16 cellular contexts compared by ENCODE assay signal in genomic region chr15:48642795-48643194, GRCh38. TPM values are rescaled to one million over a fixed set of nuclear protein-coding genes. Genes with fewer than 3 reads are reported as not detected.
DNase-seq lines count a peak whose midpoint lies in the region; ATAC-seq and TF ChIP-seq lines count a peak whose summit lies in the region.
"Had no signal": no experiment of that assay in that cellular context is flagged by ENCODE, and none has a peak within 500 bp of the region (broad histone marks: within the 10 kb centered on the region; RNA-seq: fewer than 3 reads in every experiment).

No MANE protein-coding gene starts in this region.

- CTCF ChIA-PET in BJ (lab: Yijun Ruan, JAX): no interaction called here

- H3K36me3 Mint-ChIP-seq in activated T-helper 2 cell treated with anti-CD3 and anti-CD28 coated beads, Interferon-gamma antibody, Interleukin-2, Interleukin-4, amounts not matched to agents 10 μg/mL and 5 μg/mL and 100 μg/mL, durations not matched to agents 14 hours and 24 hours and 36 hours (ENCODE audit: low read depth): no peaks in the 10 kb centered on the region
- H3K36me3 Mint-ChIP-seq: WTC11 had no signal

- H3K4me3 Mint-ChIP-seq in activated T-helper 2 cell treated with anti-CD3 and anti-CD28 coated beads, Interferon-gamma antibody, Interleukin-2, Interleukin-4, amounts not matched to agents 10 μg/mL and 5 μg/mL and 100 μg/mL, durations not matched to agents 14 hours and 24 hours and 36 hours (ENCODE audit: low read depth): no peak overlapping the region
- H3K4me3 Mint-ChIP-seq: activated T-helper 1 cell treated with anti-CD3 and anti-CD28 coated beads, Interleukin-12 subunit alpha, Interleukin-12 subunit beta, Interleukin-2, Interleukin-4 antibody, amounts not matched to agents 30 ng/mL and 10 ng/mL and 1 ng/mL, durations not matched to agents 14 hours and 24 hours and 36 hours had no signal

- no peaks in the 10 kb centered on the region for H3K9me3 Mint-ChIP-seq in activated T-helper 2 cell treated with anti-CD3 and anti-CD28 coated beads, Interferon-gamma antibody, Interleukin-2, Interleukin-4, amounts not matched to agents 10 μg/mL and 5 μg/mL and 100 μg/mL, durations not matched to agents 14 hours and 24 hours and 36 hours
- H3K9me3 Mint-ChIP-seq: activated T-helper 1 cell treated with anti-CD3 and anti-CD28 coated beads, Interleukin-12 subunit alpha, Interleukin-12 subunit beta, Interleukin-2, Interleukin-4 antibody, amounts not matched to agents 30 ng/mL and 10 ng/mL and 1 ng/mL, durations not matched to agents 14 hours and 24 hours and 36 hours; WTC11 had no signal

- H3K9ac ChIP-seq in skeletal muscle tissue (ENCODE audit: low read depth in 1 of 3, low read length in 3 of 3): peak overlapping the region in 1 of 3 donors; percentile 27

- no peak for TF ChIP-seq EP300 in gastroesophageal sphincter (IDR thresholded peaks at IDR 0.05)

- no peaks in the 10 kb centered on the region for H3K27me3 ChIP-seq in BJ (ENCODE audit: control insufficient read depth, insufficient read depth, low read length)
- H3K27me3 ChIP-seq in gastroesophageal sphincter: no peaks in the 10 kb centered on the region
- H3K27me3 ChIP-seq in skeletal muscle tissue (ENCODE audit: control insufficient read depth in 3 of 3, insufficient read depth in 3 of 3, low read length in 3 of 3): peaks cover 5 to 14% (median 11%) of the 10 kb centered on the region in 3 donors

- no peak for TF ChIP-seq POLR2A in gastroesophageal sphincter (IDR thresholded peaks at IDR 0.05)

- DNase-seq in BJ (ENCODE audit: low read depth): no peak
- no peak for DNase-seq in GDM1 (lab: John Stamatoyannopoulos, UW)
- DNase-seq in activated T-helper 2 cell treated with anti-CD3 and anti-CD28 coated beads, Interferon-gamma antibody, Interleukin-2, Interleukin-4, amounts not matched to agents 10 μg/mL and 5 μg/mL and 100 μg/mL, durations not matched to agents 14 hours and 24 hours and 36 hours (ENCODE audit: low spot score): no peak
- DNase-seq in activated T-cell treated with anti-CD3 and anti-CD28 coated beads for 4 hours: no peak
- DNase-seq in NCI-H446 (lab: John Stamatoyannopoulos, UW): no peak
- DNase-seq: caudate nucleus, NCI-H524, SHP77 treated with DMSO at 0.1 percent for 48 hours had no signal

- peaks cover 6% of the 10 kb centered on the region for H3K4me1 Mint-ChIP-seq in activated T-helper 2 cell treated with anti-CD3 and anti-CD28 coated beads, Interferon-gamma antibody, Interleukin-2, Interleukin-4, amounts not matched to agents 10 μg/mL and 5 μg/mL and 100 μg/mL, durations not matched to agents 14 hours and 24 hours and 36 hours (ENCODE audit: low read depth)

- H3K9me3 ChIP-seq in gastroesophageal sphincter (no peaks in the 10 kb centered on the region), skeletal muscle tissue (ENCODE audit: control insufficient read depth in 3 of 3, low read length in 3 of 3) (no peaks in the 10 kb centered on the region)

- H3K4me3 ChIP-seq in BJ (ENCODE audit: low read depth, low read length): peak overlapping the region; percentile 66
- peak overlapping the region; percentile 67 to 84 for H3K4me3 ChIP-seq in gastroesophageal sphincter
- H3K4me3 ChIP-seq in skeletal muscle tissue (ENCODE audit: low read length in 3 of 3): peak overlapping the region in 2 of 3 donors; percentile 35 to 82

- no peak for ATAC-seq in gastroesophageal sphincter
- ATAC-seq: foreskin keratinocyte, left lobe of liver, WTC11 had no signal

- intact Hi-C loops in activated T-helper 2 cell treated with anti-CD3 and anti-CD28 coated beads, Interferon-gamma antibody, Interleukin-2, Interleukin-4, amounts not matched to agents 10 μg/mL and 5 μg/mL and 100 μg/mL, durations not matched to agents 14 hours and 24 hours and 36 hours (cut with micrococcal nuclease): no loop called here

- H3K4me1 ChIP-seq in gastroesophageal sphincter (peaks cover 7 to 73% (median 18%) of the 10 kb centered on the region in 3 donors), skeletal muscle tissue (ENCODE audit: control insufficient read depth in 3 of 3, insufficient read depth in 3 of 3, low read length in 3 of 3) (peaks cover 4 to 8% (median 7%) of the 10 kb centered on the region in 3 donors)

- H3K27ac Mint-ChIP-seq in activated T-helper 2 cell treated with anti-CD3 and anti-CD28 coated beads, Interferon-gamma antibody, Interleukin-2, Interleukin-4, amounts not matched to agents 10 μg/mL and 5 μg/mL and 100 μg/mL, durations not matched to agents 14 hours and 24 hours and 36 hours: no peak overlapping the region
- H3K27ac Mint-ChIP-seq: activated T-helper 1 cell treated with anti-CD3 and anti-CD28 coated beads, Interleukin-12 subunit alpha, Interleukin-12 subunit beta, Interleukin-2, Interleukin-4 antibody, amounts not matched to agents 30 ng/mL and 10 ng/mL and 1 ng/mL, durations not matched to agents 14 hours and 24 hours and 36 hours; WTC11 had no signal

- H3K27me3 Mint-ChIP-seq in activated T-helper 2 cell treated with anti-CD3 and anti-CD28 coated beads, Interferon-gamma antibody, Interleukin-2, Interleukin-4, amounts not matched to agents 10 μg/mL and 5 μg/mL and 100 μg/mL, durations not matched to agents 14 hours and 24 hours and 36 hours (ENCODE audit: low read depth): peaks cover 40% of the 10 kb centered on the region

- no peaks in the 10 kb centered on the region for H3K36me3 ChIP-seq in BJ (ENCODE audit: control insufficient read depth, insufficient read depth, low read length)
- H3K36me3 ChIP-seq in gastroesophageal sphincter: no peaks in the 10 kb centered on the region
- no peaks in the 10 kb centered on the region for H3K36me3 ChIP-seq in skeletal muscle tissue (ENCODE audit: control insufficient read depth in 3 of 3, insufficient read depth in 3 of 3, low read length in 3 of 3)

- 11% methylated on average over 1 of the region's 1 CpG; no CpG with 5 or more reads in 1 of the 2 donors for WGBS in gastroesophageal sphincter (ENCODE audit: low coverage in 1 of 2), 2 donors

- peak overlapping the region; percentile 51 for H3K27ac ChIP-seq in VCaP
- H3K27ac ChIP-seq in gastroesophageal sphincter: peak overlapping the region; percentile 83 to 98 (median 96)
- no peak overlapping the region for H3K27ac ChIP-seq in skeletal muscle tissue (ENCODE audit: low read depth, low read length)
- H3K27ac ChIP-seq: C4-2B, foreskin keratinocyte had no signal

- no peak for TF ChIP-seq CTCF in BJ (IDR thresholded peaks at IDR 0.05; ENCODE audit: insufficient read depth, low read depth, low read length)
- TF ChIP-seq CTCF in VCaP (conservative IDR thresholded peaks at IDR 0.05): no peak
- no peak for TF ChIP-seq CTCF in gastroesophageal sphincter (IDR thresholded peaks at IDR 0.05)

- POLR2A ChIA-PET in BJ (lab: Charles Lee): no interaction called here

RNA-seq across cellular contexts. Expression of gene FBN1, which starts 2.7 kb away (rescaled TPM):
- polyA plus RNA-seq in BJ (2011; rRNA removed): 565 and 572 TPM in 2 replicates
- polyA minus RNA-seq in BJ (2011; rRNA and poly(A)+ RNA removed): 644 and 710 TPM in 2 replicates
- total RNA-seq in gastroesophageal sphincter (100 to 1,000 TPM; 153 to 266 (median 203) TPM), skeletal muscle tissue (439 TPM)
- total RNA-seq in activated T-helper 2 cell treated with anti-CD3 and anti-CD28 coated beads, Interferon-gamma antibody, Interleukin-2, Interleukin-4, amounts not matched to agents 10 μg/mL and 5 μg/mL and 100 μg/mL, durations not matched to agents 14 hours and 24 hours and 36 hours: 0.80 and 1.2 TPM in 2 replicates

Comparison
In these comparisons a context has a peak if more than half of its experiments do, and no peak if none do; other contexts are left out.
1. RNA of gene FBN1, which starts 2.7 kb away (total RNA-seq): 439 TPM in skeletal muscle tissue (single experiment) and 153 to 266 TPM in gastroesophageal sphincter; 0.80 to 1.2 TPM in activated T-helper 2 cell treated with anti-CD3 and anti-CD28 coated beads, Interferon-gamma antibody, Interleukin-2, Interleukin-4, amounts not matched to agents 10 μg/mL and 5 μg/mL and 100 μg/mL, durations not matched to agents 14 hours and 24 hours and 36 hours; every median in the first group is over 10 times any median in the second.
2. Peak in every context shown above with its lines, with median percentiles within 50 percentile points of each other: H3K4me3 ChIP-seq.